Comparison of ENCODE assay signal across 10 cellular contexts in the genomic region with DNA sequence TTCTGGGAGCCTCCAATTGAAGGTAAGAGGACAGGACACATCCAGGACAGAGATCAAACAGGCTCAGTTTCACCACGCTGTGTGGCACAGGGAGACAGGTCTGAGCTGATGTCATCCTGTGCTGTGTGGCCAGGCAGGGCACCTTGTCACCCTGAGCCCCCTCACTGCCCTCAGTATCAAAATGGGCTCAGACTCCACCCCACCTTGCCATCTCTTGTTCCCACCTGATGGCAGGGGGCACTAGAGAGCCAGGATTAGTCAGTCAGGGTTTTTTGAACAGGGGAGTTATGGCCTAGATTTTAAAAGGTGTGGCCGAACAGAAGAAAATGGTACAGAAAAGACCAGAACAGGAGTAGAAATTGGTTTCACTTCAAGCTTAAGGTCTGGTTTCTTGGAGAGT. TPM values are rescaled to one million over a fixed set of nuclear protein-coding genes. Genes with fewer than 3 reads are reported as not detected.
DNase-seq lines count a peak whose midpoint lies in the region; ATAC-seq and TF ChIP-seq lines count a peak whose summit lies in the region.
"Had no signal": no experiment of that assay in that cellular context is flagged by ENCODE, and none has a peak within 500 bp of the region (broad histone marks: within the 10 kb centered on the region; RNA-seq: fewer than 3 reads in every experiment).

No MANE protein-coding gene starts in this region.

- H3K27ac Mint-ChIP-seq in CD8-positive, alpha-beta T cell, result no peak overlapping the region
- peak overlapping the region; percentile 19 for H3K27ac Mint-ChIP-seq in T-helper 1 cell treated with Interleukin-12 subunit alpha and Interleukin-12 subunit beta and Interleukin-4 antibody, amounts not matched to agents 30 μg/mL and 1 μg/mL, for 36 hours

- CTCF ChIA-PET in CD8-positive, alpha-beta T cell (lab: Charles Lee), result interaction anchor here (0.6 to 13.2 kb wide), 15 partner anchors 12 to 288 kb away, joined by 3 to 256 read pairs (median 6); a partner anchor contains a TSS

- peaks cover 29% of the 10 kb centered on the region for H3K4me1 Mint-ChIP-seq in CD8-positive, alpha-beta T cell (ENCODE audit: low read depth)
- H3K4me1 Mint-ChIP-seq in T-helper 1 cell treated with Interleukin-12 subunit alpha and Interleukin-12 subunit beta and Interleukin-4 antibody, amounts not matched to agents 30 μg/mL and 1 μg/mL, for 36 hours (ENCODE audit: low read depth), result peaks cover 17% of the 10 kb centered on the region

- ATAC-seq in CD8-positive, alpha-beta T cell, result peak; percentile 35
- no peak for ATAC-seq in GM18519 (IDR thresholded peaks at IDR 0.05; ENCODE audit: low FRiP score, unreplicated experiment)
- ATAC-seq: pancreas had no signal

- in situ Hi-C loops in HAP-1 (cut with MboI; ENCODE audit: low sequenced_read_pairs), result loop anchor here (5.0 kb wide), 1 partner anchor 156 kb away; no protein-coding TSS in a partner anchor

- DNase-seq in CD8-positive, alpha-beta T cell, result peak in 4 of 7 experiments; percentile 37 to 56 (median 44)
- DNase-seq in HAP-1 (ENCODE audit: low spot score in 2 of 2) (peak; percentile 25 to 61), choroid plexus epithelial cell (ENCODE audit: low read depth) (peak; percentile 57), retinal pigment epithelial cell (ENCODE audit: low read depth) (no peak), AG08396 (ENCODE audit: low spot score) (no peak), mucosa of gallbladder (ENCODE audit: low spot score) (no peak)

- no peaks in the 10 kb centered on the region for H3K27me3 Mint-ChIP-seq in CD8-positive, alpha-beta T cell (ENCODE audit: low read depth)
- no peaks in the 10 kb centered on the region for H3K27me3 Mint-ChIP-seq in T-helper 1 cell treated with Interleukin-12 subunit alpha and Interleukin-12 subunit beta and Interleukin-4 antibody, amounts not matched to agents 30 μg/mL and 1 μg/mL, for 36 hours (ENCODE audit: low read depth)

- intact Hi-C loops in CD8-positive, alpha-beta T cell (cut with DNase I, micrococcal nuclease), result loop anchor here (10.0 kb wide), 2 partner anchors 254 to 384 kb away; a partner anchor contains a TSS

- H3K36me3 Mint-ChIP-seq in CD8-positive, alpha-beta T cell, result peaks cover 38% of the 10 kb centered on the region
- H3K36me3 Mint-ChIP-seq in T-helper 1 cell treated with Interleukin-12 subunit alpha and Interleukin-12 subunit beta and Interleukin-4 antibody, amounts not matched to agents 30 μg/mL and 1 μg/mL, for 36 hours (ENCODE audit: low read depth), result peaks cover 16% of the 10 kb centered on the region

- POLR2A ChIA-PET in CD8-positive, alpha-beta T cell (lab: Charles Lee), result interaction anchor here (1.0 to 1.5 kb wide), 3 partner anchors 93 to 102 kb away, joined by 3 to 4 read pairs (median 3); a partner anchor contains a TSS

- no peak for TF ChIP-seq CTCF in CD8-positive, alpha-beta T cell (IDR thresholded peaks at IDR 0.05)
- peak; percentile 71 for TF ChIP-seq CTCF in choroid plexus epithelial cell (conservative IDR thresholded peaks at IDR 0.05; ENCODE audit: low read depth, low read length)
- TF ChIP-seq CTCF in retinal pigment epithelial cell (conservative IDR thresholded peaks at IDR 0.05; ENCODE audit: low read depth, low read length), result peak; percentile 69

- peaks cover 7% of the 10 kb centered on the region for H3K36me3 ChIP-seq in CD8-positive, alpha-beta T cell (ENCODE audit: insufficient read depth, low read length)
- H3K36me3 ChIP-seq in HAP-1 (replicated peaks), result peaks cover 56% of the 10 kb centered on the region

- no peak overlapping the region for H3K27ac ChIP-seq in CD8-positive, alpha-beta T cell (ENCODE audit: low read depth, low read length)
- H3K27ac ChIP-seq: pancreas, SK-N-MC had no signal

- peak overlapping the region; percentile 47 for H3K4me3 Mint-ChIP-seq in CD8-positive, alpha-beta T cell
- peak overlapping the region; percentile 38 for H3K4me3 Mint-ChIP-seq in T-helper 1 cell treated with Interleukin-12 subunit alpha and Interleukin-12 subunit beta and Interleukin-4 antibody, amounts not matched to agents 30 μg/mL and 1 μg/mL, for 36 hours

- H3K9me3 ChIP-seq in CD8-positive, alpha-beta T cell (ENCODE audit: low read length), result no peaks in the 10 kb centered on the region
- H3K9me3 ChIP-seq in HAP-1, result no peaks in the 10 kb centered on the region
- H3K9me3 ChIP-seq: pancreas had no signal

- H3K9me3 Mint-ChIP-seq in CD8-positive, alpha-beta T cell, result no peaks in the 10 kb centered on the region
- no peaks in the 10 kb centered on the region for H3K9me3 Mint-ChIP-seq in T-helper 1 cell treated with Interleukin-12 subunit alpha and Interleukin-12 subunit beta and Interleukin-4 antibody, amounts not matched to agents 30 μg/mL and 1 μg/mL, for 36 hours

- peaks cover 13% of the 10 kb centered on the region for H3K4me1 ChIP-seq in CD8-positive, alpha-beta T cell (ENCODE audit: insufficient read depth, low read length)
- peaks cover 3% of the 10 kb centered on the region for H3K4me1 ChIP-seq in HAP-1

- H3K27me3 ChIP-seq in CD8-positive, alpha-beta T cell (ENCODE audit: insufficient read depth, low read length), result no peaks in the 10 kb centered on the region
- H3K27me3 ChIP-seq in HAP-1 (ENCODE audit: low read depth), result no peaks in the 10 kb centered on the region
- H3K27me3 ChIP-seq: pancreas had no signal

- H3K4me3 ChIP-seq in CD8-positive, alpha-beta T cell (ENCODE audit: low read depth, low read length), result no peak overlapping the region
- H3K4me3 ChIP-seq in HAP-1 (no peak overlapping the region), choroid plexus epithelial cell (ENCODE audit: low read depth, low read length) (no peak overlapping the region), retinal pigment epithelial cell (ENCODE audit: low read length) (no peak overlapping the region)
- H3K4me3 ChIP-seq: pancreas, SK-N-MC had no signal

RNA-seq across cellular contexts. Expression of a gene that starts 2.6 kb away (rescaled TPM):
- 10 to 100 TPM; 39.3 to 42.5 TPM for total RNA-seq in CD8-positive, alpha-beta T cell
- total RNA-seq in mucosa of gallbladder, result 58.4 TPM

RNA-seq across cellular contexts. Expression of a gene that starts 4.1 kb away (rescaled TPM):
- total RNA-seq in CD8-positive, alpha-beta T cell, result not detected
- 0.29 TPM for total RNA-seq in mucosa of gallbladder

RNA-seq across cellular contexts. Expression of a gene that starts 6.0 kb away (rescaled TPM):
- 10 to 100 TPM; 32.8 to 39.1 TPM for total RNA-seq in CD8-positive, alpha-beta T cell
- 26.8 TPM for total RNA-seq in mucosa of gallbladder

RNA-seq across cellular contexts. Expression of a gene that starts 20.3 kb away (rescaled TPM):
- under 1 TPM in 1 of 2 experiments, not detected in 1; 0.19 TPM for total RNA-seq in CD8-positive, alpha-beta T cell
- 0.32 TPM for total RNA-seq in mucosa of gallbladder

RNA-seq across cellular contexts. Expression of a gene that starts 36.2 kb away (rescaled TPM):
- 10 to 100 TPM; 79.3 to 86.7 TPM for total RNA-seq in CD8-positive, alpha-beta T cell
- 150 TPM for total RNA-seq in mucosa of gallbladder

Comparison
In these comparisons a context has a peak if more than half of its experiments do, and no peak if none do; other contexts are left out.
1. DNase-seq: peak in CD8-positive, alpha-beta T cell (4 of 7), HAP-1 (2 of 2) and choroid plexus epithelial cell (single experiment); none in retinal pigment epithelial cell (single experiment), AG08396 (single experiment) and mucosa of gallbladder (single experiment).